ENCODE assay signal across 26 cellular contexts in the genomic region with DNA sequence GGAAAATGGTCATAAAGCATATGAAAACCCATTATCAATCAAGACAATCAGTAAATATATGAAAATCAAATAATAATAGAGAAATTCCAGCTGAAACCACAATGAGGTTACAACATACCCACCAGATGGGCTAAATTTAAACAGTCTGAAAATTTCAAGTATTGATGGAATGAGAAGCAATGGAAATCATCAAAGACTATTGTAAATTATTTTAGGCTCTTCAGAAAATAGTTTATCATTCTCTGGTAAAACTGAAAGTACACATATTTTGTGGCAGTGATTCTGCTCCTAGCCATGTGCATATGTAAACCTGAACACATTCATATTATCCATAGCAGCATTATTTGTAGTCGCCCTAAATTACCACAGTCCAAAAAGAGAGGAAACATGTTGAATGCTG.
"Had no signal": no experiment of that assay in that cellular context is flagged by ENCODE, and none has a peak within 500 bp of the region (broad histone marks: within the 10 kb centered on the region; RNA-seq: fewer than 3 reads in every experiment).

No MANE protein-coding gene starts in this region.

- ATAC-seq: activated T-cell treated with anti-CD3 and anti-CD28 coated beads, Interleukin-2, amount 50 U/mL, for 4 hours; pancreas; psoas muscle; stimulated activated naive CD8-positive, alpha-beta T cell treated with anti-CD3 and anti-CD28 coated beads, Interleukin-15, Interleukin-2, amounts not matched to agents 100 U/mL and 50 U/mL, for 24 hours; T-helper 17 cell; upper lobe of right lung had no signal

- DNase-seq: activated B cell treated with CpG ODN at 0.5 μM for 24 hours; activated CD4-positive, alpha-beta T cell treated with anti-CD3 and anti-CD28 coated beads for 4 hours; activated CD4-positive, alpha-beta T cell treated with anti-CD3 and anti-CD28 coated beads, Interleukin-2, amount 50 U/mL, for 48 hours; activated CD8-positive, alpha-beta memory T cell treated with anti-CD3 and anti-CD28 coated beads, Interleukin-2, amount 50 U/mL, for 48 hours; activated naive CD4-positive, alpha-beta T cell treated with Interleukin-2 at 50 U/mL for 16 hours; activated naive CD8-positive, alpha-beta T cell treated with anti-CD3 and anti-CD28 coated beads for 36 hours; activated T-cell treated with anti-CD3 and anti-CD28 coated beads, Interleukin-2, amount 50 U/mL, for 4 hours; amniotic stem cell; glutamatergic neuron; hippocampal formation; nephron progenitor cell; pancreas; psoas muscle; stimulated activated CD4-positive, alpha-beta T cell treated with anti-CD3 and anti-CD28 coated beads, Interleukin-12 subunit alpha, Interleukin-12 subunit beta, amount 100 ng/mL, for 4 hours; stimulated activated CD4-positive, alpha-beta T cell treated with anti-CD3 and anti-CD28 coated beads, Interleukin-4, amount 100 ng/mL, for 4 hours; stimulated activated naive CD8-positive, alpha-beta T cell treated with anti-CD3 and anti-CD28 coated beads, Interleukin-15, Interleukin-2, amounts not matched to agents 100 U/mL and 50 U/mL, for 24 hours; T-helper 17 cell; thyroid gland; upper lobe of right lung had no signal

- H3K27ac ChIP-seq: coronary artery, esophagus muscularis mucosa, pancreas, psoas muscle, right atrium auricular region, thyroid gland, upper lobe of right lung had no signal

- FAIRE-seq: bronchial epithelial cell, frontal cortex, pancreas had no signal

- H3K36me3 Mint-ChIP-seq: activated naive CD8-positive, alpha-beta T cell treated with anti-CD3 and anti-CD28 coated beads for 36 hours; memory B cell had no signal

- H3K4me3 Mint-ChIP-seq: activated B cell treated with CpG ODN at 0.5 μM for 24 hours; activated naive CD8-positive, alpha-beta T cell treated with anti-CD3 and anti-CD28 coated beads for 36 hours; activated T-cell treated with anti-CD3 and anti-CD28 coated beads, Interleukin-2, amount 50 U/mL, for 4 hours; memory B cell; nephron progenitor cell; T-helper 17 cell had no signal

- H3K27ac Mint-ChIP-seq: activated B cell treated with CpG ODN at 0.5 μM for 24 hours; activated naive CD8-positive, alpha-beta T cell treated with anti-CD3 and anti-CD28 coated beads for 36 hours; activated T-helper 2 cell treated with anti-CD3 and anti-CD28 coated beads, Interferon-gamma antibody, Interleukin-2, Interleukin-4, amounts not matched to agents 10 μg/mL and 5 μg/mL and 100 μg/mL, durations not matched to agents 14 hours and 24 hours and 36 hours; memory B cell; T-helper 17 cell had no signal

- H3K9me3 ChIP-seq: pancreas, thyroid gland, upper lobe of right lung had no signal

- H3K4me1 Mint-ChIP-seq: activated B cell treated with CpG ODN at 0.5 μM for 24 hours; activated naive CD8-positive, alpha-beta T cell treated with anti-CD3 and anti-CD28 coated beads for 36 hours; memory B cell; nephron progenitor cell; T-helper 17 cell had no signal

- H3K27me3 Mint-ChIP-seq: activated B cell treated with CpG ODN at 0.5 μM for 24 hours; activated naive CD8-positive, alpha-beta T cell treated with anti-CD3 and anti-CD28 coated beads for 36 hours; memory B cell; T-helper 17 cell had no signal

- H3K27me3 ChIP-seq: esophagus muscularis mucosa, pancreas, right atrium auricular region, thyroid gland, upper lobe of right lung had no signal

- H3K36me3 ChIP-seq: esophagus muscularis mucosa, pancreas, right atrium auricular region, thyroid gland, upper lobe of right lung had no signal

- H3K4me1 ChIP-seq: esophagus muscularis mucosa, pancreas, psoas muscle, right atrium auricular region, thyroid gland, upper lobe of right lung had no signal

- H3K4me3 ChIP-seq: coronary artery, esophagus muscularis mucosa, pancreas, psoas muscle, right atrium auricular region, thyroid gland, upper lobe of right lung had no signal
